In the genomic region with DNA sequence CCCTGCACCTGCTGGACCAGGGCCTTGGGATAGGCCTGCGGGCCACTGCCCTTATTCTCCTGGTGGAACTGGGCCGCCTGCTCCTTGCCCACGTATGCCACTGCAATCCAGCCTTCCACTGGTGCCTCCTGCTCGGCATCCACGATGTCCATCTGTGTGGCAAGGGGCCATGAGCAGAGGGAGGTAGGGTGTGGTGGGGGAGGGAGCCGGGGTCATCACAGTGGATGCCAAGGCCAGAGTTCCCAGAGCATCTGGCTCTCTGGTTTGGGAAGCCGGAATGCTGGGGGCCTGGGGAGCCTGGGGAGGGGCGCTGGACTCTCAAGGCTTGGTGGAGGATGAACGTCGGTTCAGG, we compare ENCODE assay signal across 8 cellular contexts. TPM values are rescaled to one million over a fixed set of nuclear protein-coding genes. Genes with fewer than 3 reads are reported as not detected.
A peak's percentile ranks its signal among the peaks of the same experiment; 100 is the strongest.
DNase-seq lines count a peak whose midpoint lies in the region; ATAC-seq and TF ChIP-seq lines count a peak whose summit lies in the region.

No MANE protein-coding gene starts in this region.

- no peaks in the 10 kb centered on the region for H3K9me3 ChIP-seq in SU-DHL-6 (ENCODE audit: insufficient read depth, low read length)
- no peaks in the 10 kb centered on the region for H3K9me3 ChIP-seq in gastroesophageal sphincter
- H3K9me3 ChIP-seq in gastrocnemius medialis: no peaks in the 10 kb centered on the region

- no peaks in the 10 kb centered on the region for H3K36me3 ChIP-seq in SU-DHL-6 (ENCODE audit: low read length)
- peaks cover 0 to 34% of the 10 kb centered on the region in 2 donors for H3K36me3 ChIP-seq in gastroesophageal sphincter
- H3K36me3 ChIP-seq in gastrocnemius medialis: peaks cover 0 to 23% of the 10 kb centered on the region in 2 donors

- intact Hi-C loops in gastrocnemius medialis (cut with DNase I; ENCODE audit: low total_unique reads): loop anchor here (5.0 kb wide), 2 partner anchors 59 to 279 kb away; a partner anchor contains a TSS

- H3K27me3 ChIP-seq in SU-DHL-6 (ENCODE audit: low read length) (no peaks in the 10 kb centered on the region), gastroesophageal sphincter (no peaks in the 10 kb centered on the region), gastrocnemius medialis (no peaks in the 10 kb centered on the region)

- no peaks in the 10 kb centered on the region for H3K79me2 ChIP-seq in SU-DHL-6 (ENCODE audit: insufficient read depth, low read length)

- H3K4me2 ChIP-seq in SU-DHL-6 (ENCODE audit: low read depth, low read length, poor library complexity, severe bottlenecking): peak overlapping the region; percentile 56

- no peaks in the 10 kb centered on the region for H4K20me1 ChIP-seq in SU-DHL-6 (ENCODE audit: low read depth, low read length)

- H2AFZ ChIP-seq in SU-DHL-6 (ENCODE audit: low read depth, low read length, severe bottlenecking): no peak overlapping the region

- TF ChIP-seq CTCF in GM12875 (IDR thresholded peaks at IDR 0.05; ENCODE audit: borderline replicate concordance, insufficient read depth, low read depth, low read length) (no peak), SU-DHL-6 (IDR thresholded peaks at IDR 0.05; ENCODE audit: insufficient read depth, low read length, poor library complexity, severe bottlenecking) (no peak), gastroesophageal sphincter (IDR thresholded peaks at IDR 0.05) (no peak), gastrocnemius medialis (IDR thresholded peaks at IDR 0.05 in 4 of 5, conservative IDR thresholded peaks at IDR 0.05 in 1 of 5) (no peak)

- no peak for TF ChIP-seq EP300 in gastroesophageal sphincter (IDR thresholded peaks at IDR 0.05)

- peaks cover 0 to 20% (median 8%) of the 10 kb centered on the region in 3 donors for H3K4me1 ChIP-seq in gastroesophageal sphincter
- peaks cover 7% of the 10 kb centered on the region in 2 donors for H3K4me1 ChIP-seq in gastrocnemius medialis

- H3K27ac ChIP-seq in SU-DHL-6 (ENCODE audit: low read depth, low read length) (no peak overlapping the region), gastroesophageal sphincter (peak overlapping the region; percentile 17 to 94 (median 86)), gastrocnemius medialis (peak overlapping the region; percentile 58 to 71 (median 64))

- DNase-seq in gastrocnemius medialis (peak in 1 of 2 donors; percentile 19), SHP77 (lab: John Stamatoyannopoulos, UW) (no peak), NCI-H1694 (lab: John Stamatoyannopoulos, UW) (no peak), NCI-H2196 (lab: John Stamatoyannopoulos, UW; ENCODE audit: unreplicated experiment) (no peak)

- no peaks in the 10 kb centered on the region for H3F3A ChIP-seq in SU-DHL-6 (ENCODE audit: insufficient read depth)

- ATAC-seq in gastroesophageal sphincter (peak; percentile 4), gastrocnemius medialis (no peak), GM18870 (IDR thresholded peaks at IDR 0.05; ENCODE audit: unreplicated experiment) (no peak)

- no peaks in the 10 kb centered on the region for H3K9me2 ChIP-seq in SU-DHL-6 (replicated peaks; ENCODE audit: insufficient read depth, low read length)

- peak overlapping the region; percentile 41; the same call in 1 of the 2 replicates for H3K9ac ChIP-seq in SU-DHL-6 (ENCODE audit: low read length)

- WGBS in gastroesophageal sphincter (ENCODE audit: low coverage in 1 of 2), 2 donors: 0% methylated on average over 1 of the region's 10 CpGs; no CpG with 5 or more reads in 1 of the 2 donors

- in situ Hi-C loops in gastrocnemius medialis (cut with MboI; ENCODE audit: low sequenced_read_pairs in 4 of 4): loop anchor here (5.0 to 25.0 kb wide), 4 partner anchors 102 to 274 kb away; a partner anchor contains a TSS

- TF ChIP-seq POLR2A in gastroesophageal sphincter (IDR thresholded peaks at IDR 0.05) (no peak), gastrocnemius medialis (IDR thresholded peaks at IDR 0.05) (no peak)

- peak overlapping the region; percentile 60 for H3K4me3 ChIP-seq in GM12875 (ENCODE audit: low read depth, low read length)
- peak overlapping the region; percentile 64 for H3K4me3 ChIP-seq in SU-DHL-6 (ENCODE audit: insufficient read depth, low read length, poor library complexity, severe bottlenecking)
- H3K4me3 ChIP-seq in gastroesophageal sphincter: peak overlapping the region; percentile 55 to 65
- peak overlapping the region; percentile 62 to 73 (median 66) for H3K4me3 ChIP-seq in gastrocnemius medialis

RNA-seq across cellular contexts. Expression of a gene that starts 0.6 kb away (rescaled TPM):
- total RNA-seq in gastroesophageal sphincter: 10 to 100 TPM; 10.2 to 13.5 (median 11.7) TPM
- total RNA-seq in gastrocnemius medialis: 10 to 100 TPM in 1 of 4 donors, 1 to 10 TPM in 3; 4.7 to 11.2 (median 8.1) TPM

RNA-seq across cellular contexts. Expression of a gene that starts 10.2 kb away (rescaled TPM):
- total RNA-seq in gastroesophageal sphincter (10 to 100 TPM in 3 of 4 donors, 1 to 10 TPM in 1; 8.1 to 27.2 (median 15.8) TPM), gastrocnemius medialis (1 to 10 TPM; 3.0 to 5.1 (median 4.2) TPM)

RNA-seq across cellular contexts. Expression of a gene that starts 29.8 kb away (rescaled TPM):
- total RNA-seq in gastroesophageal sphincter: 1 to 10 TPM in 3 of 4 donors, under 1 TPM in 1; 0.99 to 1.9 (median 1.5) TPM
- 1 to 10 TPM in 2 of 4 donors, under 1 TPM in 2; 0.41 to 1.4 (median 1.1) TPM for total RNA-seq in gastrocnemius medialis

RNA-seq across cellular contexts. Expression of a gene that starts 29.9 kb away (rescaled TPM):
- total RNA-seq in gastroesophageal sphincter (10 to 100 TPM; 46.1 to 80.8 (median 63.7) TPM), gastrocnemius medialis (100 to 1,000 TPM in 2 of 4 donors, 10 to 100 TPM in 2; 36.0 to 145 (median 94.5) TPM)

RNA-seq across cellular contexts. Expression of a gene that starts 39.0 kb away (rescaled TPM):
- 10 to 100 TPM in 1 of 4 donors, 1 to 10 TPM in 3; 1.1 to 10.3 (median 6.3) TPM for total RNA-seq in gastroesophageal sphincter
- 10 to 100 TPM; 15.9 to 57.7 (median 44.5) TPM for total RNA-seq in gastrocnemius medialis
